ENCODE assay signal across 22 cellular contexts in genomic region chr10:129441391-129442009, GRCh38. TPM values are rescaled to one million over a fixed set of nuclear protein-coding genes. Genes with fewer than 3 reads are reported as not detected.
DNase-seq lines count a peak whose midpoint lies in the region; ATAC-seq and TF ChIP-seq lines count a peak whose summit lies in the region.
"Had no signal": no experiment of that assay in that cellular context is flagged by ENCODE, and none has a peak within 500 bp of the region (broad histone marks: within the 10 kb centered on the region; RNA-seq: fewer than 3 reads in every experiment).

No MANE protein-coding gene starts in this region.

- H3K27me3 ChIP-seq in GM23338 (ENCODE audit: insufficient read depth) (no peaks in the 10 kb centered on the region), neuronal stem cell (ENCODE audit: control insufficient read depth in 3 of 3, insufficient read depth in 3 of 3, low read depth in 1 of 3, low read length in 3 of 3) (no peaks in the 10 kb centered on the region), trophoblast cell (ENCODE audit: insufficient read depth, low read length) (no peaks in the 10 kb centered on the region)
- H3K27me3 ChIP-seq: BE2C had no signal

- no peaks in the 10 kb centered on the region for H3K79me2 ChIP-seq in GM23338 (replicated peaks; ENCODE audit: insufficient read depth)
- H3K79me2 ChIP-seq in trophoblast cell (ENCODE audit: control insufficient read depth, insufficient read depth, low read length, poor library complexity), result no peaks in the 10 kb centered on the region

- H3K27ac Mint-ChIP-seq in GM23338, result no peak overlapping the region
- no peak overlapping the region for H3K27ac Mint-ChIP-seq in T-helper 2 cell treated with Interferon-gamma antibody and Interleukin-4, amounts not matched to agents 5 μg/mL and 100 μg/mL, for 36 hours
- H3K27ac Mint-ChIP-seq: CD8-positive, alpha-beta memory T cell; H9 had no signal

- H2BK120ac ChIP-seq in neuronal stem cell (ENCODE audit: low read depth, low read length) (no peak overlapping the region), trophoblast cell (ENCODE audit: insufficient read depth, low read length, poor library complexity) (no peak overlapping the region)

- peaks cover 11% of the 10 kb centered on the region; the same call in 2 of the 3 replicates for H3K9me3 Mint-ChIP-seq in GM23338
- H3K9me3 Mint-ChIP-seq in T-helper 2 cell treated with Interferon-gamma antibody and Interleukin-4, amounts not matched to agents 5 μg/mL and 100 μg/mL, for 36 hours, result no peaks in the 10 kb centered on the region
- H3K9me3 Mint-ChIP-seq: CD4-positive, CD25-positive, alpha-beta regulatory T cell; CD8-positive, alpha-beta memory T cell had no signal

- no peak overlapping the region for H2BK12ac ChIP-seq in neuronal stem cell (ENCODE audit: low read length)
- no peak overlapping the region for H2BK12ac ChIP-seq in trophoblast cell (ENCODE audit: low read length)

- no peaks in the 10 kb centered on the region for H4K20me1 ChIP-seq in GM23338 (replicated peaks; ENCODE audit: insufficient read depth)

- no peak overlapping the region for H2BK15ac ChIP-seq in neuronal stem cell (ENCODE audit: low read length)

- CTCF ChIA-PET in HEK293 (lab: Yijun Ruan, JAX), result no interaction called here

- WGBS in neuronal stem cell (ENCODE audit: extremely low coverage in 2 of 2, insufficient read length in 2 of 2, insufficient replicate concordance in 1 of 2), 2 donors, result no CpG with 5 or more reads among the region's 9 CpGs
- no CpG with 5 or more reads among the region's 9 CpGs for WGBS in trophoblast cell (ENCODE audit: extremely low coverage, insufficient coverage, insufficient read length)

- H4K8ac ChIP-seq in neuronal stem cell (ENCODE audit: low read depth, low read length) (no peak overlapping the region), trophoblast cell (ENCODE audit: low read depth, low read length) (no peak overlapping the region)

- H3K36me3 ChIP-seq in GM23338 (ENCODE audit: insufficient read depth), result no peaks in the 10 kb centered on the region
- no peaks in the 10 kb centered on the region for H3K36me3 ChIP-seq in HEK293 (ENCODE audit: control insufficient read depth in 2 of 2, insufficient read depth in 1 of 2, low read length in 2 of 2)
- H3K36me3 ChIP-seq in neuronal stem cell (replicated peaks in 1 of 2; ENCODE audit: control insufficient read depth in 2 of 2, insufficient read depth in 2 of 2, low read length in 2 of 2), result no peaks in the 10 kb centered on the region
- no peaks in the 10 kb centered on the region for H3K36me3 ChIP-seq in trophoblast cell (ENCODE audit: control insufficient read depth in 1 of 2, insufficient read depth in 2 of 2, low read length in 2 of 2)
- H3K36me3 ChIP-seq: BE2C had no signal

- H3K27ac ChIP-seq in GM23338 (ENCODE audit: low read depth) (no peak overlapping the region), HEK293 (ENCODE audit: extremely low read depth, low read depth, low read length) (peak overlapping the region; percentile 60; the same call in 1 of the 2 replicates), neuronal stem cell (replicated peaks; ENCODE audit: low read length) (no peak overlapping the region), trophoblast cell (ENCODE audit: low read depth, low read length) (no peak overlapping the region)
- H3K27ac ChIP-seq: HL-60 had no signal

- H4K91ac ChIP-seq in neuronal stem cell (ENCODE audit: low read depth, low read length, poor library complexity), result no peak overlapping the region
- no peak overlapping the region for H4K91ac ChIP-seq in trophoblast cell (ENCODE audit: low read depth, low read length)

- peaks cover 3% of the 10 kb centered on the region for H3K27me3 Mint-ChIP-seq in GM23338 (ENCODE audit: insufficient read depth, low read depth, poor library complexity)
- H3K27me3 Mint-ChIP-seq in T-helper 2 cell treated with Interferon-gamma antibody and Interleukin-4, amounts not matched to agents 5 μg/mL and 100 μg/mL, for 36 hours (ENCODE audit: low read depth), result no peaks in the 10 kb centered on the region

- H3K36me3 Mint-ChIP-seq in GM23338 (ENCODE audit: low read depth), result peaks cover 11% of the 10 kb centered on the region
- H3K36me3 Mint-ChIP-seq in T-helper 2 cell treated with Interferon-gamma antibody and Interleukin-4, amounts not matched to agents 5 μg/mL and 100 μg/mL, for 36 hours (ENCODE audit: low read depth), result no peaks in the 10 kb centered on the region
- H3K36me3 Mint-ChIP-seq: CD4-positive, CD25-positive, alpha-beta regulatory T cell; CD8-positive, alpha-beta memory T cell had no signal

- H2BK5ac ChIP-seq in neuronal stem cell (ENCODE audit: low read length), result no peak overlapping the region
- H2BK5ac ChIP-seq in trophoblast cell (ENCODE audit: low read depth, low read length, poor library complexity), result no peak overlapping the region

- no peak overlapping the region for H3K23ac ChIP-seq in neuronal stem cell (ENCODE audit: low read depth, low read length, poor library complexity)
- no peak overlapping the region for H3K23ac ChIP-seq in trophoblast cell (ENCODE audit: low read length)

- H2AK5ac ChIP-seq in neuronal stem cell (ENCODE audit: low read depth, low read length), result no peak overlapping the region
- no peak overlapping the region for H2AK5ac ChIP-seq in trophoblast cell (ENCODE audit: low read length)

- H3K79me1 ChIP-seq in neuronal stem cell (ENCODE audit: low read depth, low read length) (no peaks in the 10 kb centered on the region), trophoblast cell (ENCODE audit: low read length) (no peaks in the 10 kb centered on the region)

- peak; percentile 70 for ATAC-seq in GM23338
- no peak for ATAC-seq in GM21423 (IDR thresholded peaks at IDR 0.05; ENCODE audit: unreplicated experiment)
- ATAC-seq in HG02571 (IDR thresholded peaks at IDR 0.05; ENCODE audit: unreplicated experiment), result no peak
- ATAC-seq: K562 had no signal

- H4K12ac ChIP-seq in trophoblast cell (ENCODE audit: low read depth, low read length), result no peak overlapping the region

- TF ChIP-seq CTCF in GM23338 (conservative IDR thresholded peaks at IDR 0.05; ENCODE audit: low read depth in 2 of 2) (no peak), HEK293 (tag by site-specific recombination; IDR thresholded peaks at IDR 0.05) (no peak)

- no peaks in the 10 kb centered on the region for H3F3A ChIP-seq in GM23338 (replicated peaks; ENCODE audit: low read depth)

- no peak overlapping the region for H3K4me2 ChIP-seq in GM23338
- H3K4me2 ChIP-seq in neuronal stem cell (ENCODE audit: insufficient read depth, low read length, poor library complexity, severe bottlenecking), result no peak overlapping the region
- no peak overlapping the region for H3K4me2 ChIP-seq in trophoblast cell (ENCODE audit: low read length)

- H3K4ac ChIP-seq in neuronal stem cell (ENCODE audit: low read length), result no peak overlapping the region
- H3K4ac ChIP-seq in trophoblast cell (ENCODE audit: low read depth, low read length), result no peak overlapping the region

- H3K18ac ChIP-seq in neuronal stem cell (ENCODE audit: low read length) (no peak overlapping the region), trophoblast cell (ENCODE audit: low read length) (no peak overlapping the region)

- H3K9me3 ChIP-seq in HEK293 (ENCODE audit: control insufficient read depth, insufficient read depth, low read depth, low read length) (no peaks in the 10 kb centered on the region), neuronal stem cell (replicated peaks in 1 of 2; ENCODE audit: control insufficient read depth in 2 of 2, insufficient read depth in 1 of 2, low read depth in 1 of 2, low read length in 2 of 2) (peaks cover 0 to under 1% of the 10 kb centered on the region in 2 donors), trophoblast cell (ENCODE audit: insufficient read depth, low read depth, low read length) (peaks cover under 1% of the 10 kb centered on the region)
- H3K9me3 ChIP-seq: BE2C had no signal

- POLR2A ChIA-PET in HEK293 (lab: Yijun Ruan, JAX), result no interaction called here

- H3K4me1 ChIP-seq in GM23338 (ENCODE audit: insufficient read depth) (peaks cover 8% of the 10 kb centered on the region), HEK293 (ENCODE audit: control insufficient read depth, insufficient read depth, low read length) (peaks cover 17% of the 10 kb centered on the region), neuronal stem cell (ENCODE audit: control insufficient read depth in 2 of 2, insufficient read depth in 1 of 2, low read depth in 1 of 2, low read length in 2 of 2) (peaks cover 0 to 2% of the 10 kb centered on the region in 2 donors), trophoblast cell (ENCODE audit: control insufficient read depth in 1 of 2, insufficient read depth in 2 of 2, low read length in 2 of 2) (no peaks in the 10 kb centered on the region)
- H3K4me1 ChIP-seq: BE2C had no signal

- H3K4me3 Mint-ChIP-seq in GM23338, result no peak overlapping the region
- H3K4me3 Mint-ChIP-seq in T-helper 2 cell treated with Interferon-gamma antibody and Interleukin-4, amounts not matched to agents 5 μg/mL and 100 μg/mL, for 36 hours, result no peak overlapping the region
- H3K4me3 Mint-ChIP-seq: CD4-positive, CD25-positive, alpha-beta regulatory T cell; CD8-positive, alpha-beta memory T cell; H9 had no signal

- peaks cover 17% of the 10 kb centered on the region; the same call in 1 of the 2 replicates for H3K9me2 ChIP-seq in GM23338 (ENCODE audit: insufficient read depth)

- H3K9ac ChIP-seq in neuronal stem cell (ENCODE audit: low read depth, low read length, poor library complexity) (no peak overlapping the region), trophoblast cell (ENCODE audit: low read length) (no peak overlapping the region)

- H2AFZ ChIP-seq in GM23338, result 0 out of 2 replicates have a peak overlapping the region, but pooled peaks have one; percentile 32
- H2AFZ ChIP-seq in neuronal stem cell (ENCODE audit: low read length), result no peak overlapping the region
- no peak overlapping the region for H2AFZ ChIP-seq in trophoblast cell (ENCODE audit: insufficient read depth, low read length, poor library complexity)

- DNase-seq in GM23338 (ENCODE audit: low spot score) (no peak), iPS-NIHi7 (ENCODE audit: extremely low spot score) (peak; percentile 43), neuronal stem cell (ENCODE audit: low spot score) (no peak), trophoblast cell (no peak)
- DNase-seq in T-helper 2 cell treated with Interferon-gamma antibody and Interleukin-4, amounts not matched to agents 5 μg/mL and 100 μg/mL, for 36 hours (ENCODE audit: low spot score), result no peak
- DNase-seq: ACHN; BE2C; C1 segment of cervical spinal cord; CD4-positive, CD25-positive, alpha-beta regulatory T cell; CD8-positive, alpha-beta memory T cell; COR-L47; DMS 273 treated with DMSO at 0.1 percent for 48 hours; DMS53; GDM1; GOT3; H9; IMR-90 had no signal

- peaks cover 29% of the 10 kb centered on the region for H3K4me1 Mint-ChIP-seq in GM23338
- no peaks in the 10 kb centered on the region for H3K4me1 Mint-ChIP-seq in T-helper 2 cell treated with Interferon-gamma antibody and Interleukin-4, amounts not matched to agents 5 μg/mL and 100 μg/mL, for 36 hours (ENCODE audit: low read depth)
- H3K4me1 Mint-ChIP-seq: CD4-positive, CD25-positive, alpha-beta regulatory T cell; CD8-positive, alpha-beta memory T cell had no signal

- peak overlapping the region; percentile 10 for H3K14ac ChIP-seq in neuronal stem cell (ENCODE audit: low read length)
- no peak overlapping the region for H3K14ac ChIP-seq in trophoblast cell (ENCODE audit: low read length)

- H3K4me3 ChIP-seq in GM23338 (no peak overlapping the region), HEK293 (ENCODE audit: low read depth, low read length) (no peak overlapping the region), neuronal stem cell (ENCODE audit: low read length in 2 of 2) (no peak overlapping the region), trophoblast cell (ENCODE audit: low read depth, low read length) (no peak overlapping the region)
- H3K4me3 ChIP-seq: K562 had no signal

RNA-seq across cellular contexts. Expression of gene MGMT, which starts 25.5 kb away (rescaled TPM):
- 19.3 and 21.9 TPM in 2 replicates for total RNA-seq in GM23338 (2014; rRNA removed; shearing (Covaris generic))
- 19.2 and 21.9 TPM in 2 replicates for polyA plus RNA-seq in GM23338 (2016; fragmentation: Nextera tagmentation; extraction: Ambion mirVana)
- 17.3 TPM for polyA plus RNA-seq in neuronal stem cell (2013, experiment 1 of 2)
- polyA plus RNA-seq in neuronal stem cell (2013, experiment 2 of 2), result 16.8 TPM
- 9.3 and 10.2 TPM in 2 replicates for polyA plus RNA-seq in trophoblast cell (2013)
